ENCODE assay signal across 8 cellular contexts in genomic region chr7:36391436-36392198, GRCh38. TPM values are rescaled to one million over a fixed set of nuclear protein-coding genes. Genes with fewer than 3 reads are reported as not detected.
DNase-seq lines count a peak whose midpoint lies in the region; ATAC-seq, FAIRE-seq and TF ChIP-seq lines count a peak whose summit lies in the region.

No MANE protein-coding gene starts in this region.

- peaks cover 21% of the 10 kb centered on the region for H3K4me1 Mint-ChIP-seq in glutamatergic neuron (ENCODE audit: low read depth, unreplicated experiment)

- no peaks in the 10 kb centered on the region for H3K36me3 Mint-ChIP-seq in glutamatergic neuron (ENCODE audit: unreplicated experiment)

- H3K27ac ChIP-seq in BLaER1 treated with 17β-estradiol and CSF1 and Interleukin-3, amounts not matched to agents 10 nM and 100 nM: peak overlapping the region in 10 of 11 experiments; percentile 0 to 93 (median 87); a peak in 15 of 22 replicates
- peak overlapping the region; percentile 99 for H3K27ac ChIP-seq in SJCRH30
- H3K27ac ChIP-seq in uterus: no peak overlapping the region
- H3K27ac ChIP-seq in RWPE1: no peak overlapping the region

- H3K27me3 Mint-ChIP-seq in glutamatergic neuron (ENCODE audit: unreplicated experiment): peaks cover 3% of the 10 kb centered on the region

- peak overlapping the region; percentile 77 to 92 (median 86) for H3K4me3 ChIP-seq in BLaER1 treated with 17β-estradiol and CSF1 and Interleukin-3, amounts not matched to agents 10 nM and 100 nM
- H3K4me3 ChIP-seq in SJCRH30 (peak overlapping the region; percentile 92), uterus (no peak overlapping the region)

- no peaks in the 10 kb centered on the region for H3K27me3 ChIP-seq in BLaER1 treated with 17β-estradiol and CSF1 and Interleukin-3, amounts not matched to agents 10 nM and 100 nM
- H3K27me3 ChIP-seq in SJCRH30 (no peaks in the 10 kb centered on the region), uterus (no peaks in the 10 kb centered on the region)

- H3K4me1 ChIP-seq in BLaER1 treated with 17β-estradiol and CSF1 and Interleukin-3, amounts not matched to agents 10 nM and 100 nM: peaks cover 21 to 42% (median 34%) of the 10 kb centered on the region in 10 experiments
- peaks cover 8% of the 10 kb centered on the region for H3K4me1 ChIP-seq in SJCRH30
- peaks cover 0 to 10% of the 10 kb centered on the region in 2 donors for H3K4me1 ChIP-seq in uterus

- ATAC-seq in GM18505 (IDR thresholded peaks at IDR 0.05; ENCODE audit: unreplicated experiment) (peak; percentile 32), HG03175 (IDR thresholded peaks at IDR 0.05; ENCODE audit: unreplicated experiment) (peak; percentile 60)

- no peaks in the 10 kb centered on the region for H3K9me3 Mint-ChIP-seq in glutamatergic neuron (ENCODE audit: unreplicated experiment)

- CTCF ChIA-PET in RWPE1 (lab: Yijun Ruan, JAX): interaction anchor here (1.5 kb wide), 1 partner anchor 24 kb away, joined by 4 read pairs; no protein-coding TSS in a partner anchor

- POLR2A ChIA-PET in RWPE1 (lab: Yijun Ruan, JAX; ENCODE audit: low non-redundant PET): interaction anchor here (0.6 kb wide), 1 partner anchor 67 kb away, joined by 3 read pairs; no protein-coding TSS in a partner anchor

- no peak for FAIRE-seq in frontal cortex (lab: Jason Lieb, UNC)

- no peak for TF ChIP-seq CTCF in glutamatergic neuron (IDR thresholded peaks at IDR 0.05; ENCODE audit: partially characterized antibody, unreplicated experiment)
- no peak for TF ChIP-seq CTCF in uterus (IDR thresholded peaks at IDR 0.05)
- TF ChIP-seq CTCF in RWPE1 (conservative IDR thresholded peaks at IDR 0.05; ENCODE audit: low read depth): no peak

- peak overlapping the region; percentile 95 for H3K4me3 Mint-ChIP-seq in glutamatergic neuron (ENCODE audit: unreplicated experiment)

- H3K27ac Mint-ChIP-seq in glutamatergic neuron (ENCODE audit: unreplicated experiment): peak overlapping the region; percentile 96

- H4K20me1 ChIP-seq in BLaER1 treated with 17β-estradiol and CSF1 and Interleukin-3, amounts not matched to agents 10 nM and 100 nM: peaks cover 0 to 28% (median 0%) of the 10 kb centered on the region in 11 experiments; a peak in 8 of 22 replicates

- peak overlapping the region; percentile 76 to 94 (median 85) for H3K4me2 ChIP-seq in BLaER1 treated with 17β-estradiol and CSF1 and Interleukin-3, amounts not matched to agents 10 nM and 100 nM

- peaks cover 0 to 18% (median 9%) of the 10 kb centered on the region in 11 experiments; a peak in 11 of 22 replicates for H3K9me3 ChIP-seq in BLaER1 treated with 17β-estradiol and CSF1 and Interleukin-3, amounts not matched to agents 10 nM and 100 nM (replicated peaks in 1 of 11)
- H3K9me3 ChIP-seq in SJCRH30 (replicated peaks): peaks cover 11% of the 10 kb centered on the region
- no peaks in the 10 kb centered on the region for H3K9me3 ChIP-seq in uterus

- TF ChIP-seq POLR2A in GM18505 (IDR thresholded peaks at IDR 0.05; ENCODE audit: borderline replicate concordance, extremely low read depth, insufficient read depth, insufficient read length) (no peak), uterus (IDR thresholded peaks at IDR 0.05) (no peak)

- H3K9ac ChIP-seq in BLaER1 treated with 17β-estradiol and CSF1 and Interleukin-3, amounts not matched to agents 10 nM and 100 nM: peak overlapping the region; percentile 62 to 92 (median 87); a peak in 21 of 22 replicates

- H3K36me3 ChIP-seq in BLaER1 treated with 17β-estradiol and CSF1 and Interleukin-3, amounts not matched to agents 10 nM and 100 nM: peaks cover 0 to 40% (median 22%) of the 10 kb centered on the region in 11 experiments; a peak in 18 of 22 replicates
- H3K36me3 ChIP-seq in SJCRH30: peaks cover 38% of the 10 kb centered on the region
- H3K36me3 ChIP-seq in uterus: no peaks in the 10 kb centered on the region

- DNase-seq in SJCRH30 (peak in 1 of 2 experiments; percentile 17), glutamatergic neuron (no peak), frontal cortex (ENCODE audit: low spot score in 2 of 2) (no peak), uterus (no peak), RWPE1 (ENCODE audit: low spot score) (no peak)

- intact Hi-C loops in uterus (cut with DNase I; ENCODE audit: low total_unique reads): no loop called here

RNA-seq across cellular contexts. Expression of gene ANLN, which starts 2.0 kb away (rescaled TPM):
- 195 and 215 TPM in 2 replicates for total RNA-seq in SJCRH30 (2014; rRNA removed; shearing (Covaris generic))
- total RNA-seq in glutamatergic neuron (ENCODE audit: unreplicated experiment) (18.4 TPM), frontal cortex (9.4 TPM), uterus (10 to 100 TPM in 1 of 4 donors, 1 to 10 TPM in 1, under 1 TPM in 2; 0.26 to 43.8 (median 2.9) TPM)

Comparison
In these comparisons a context has a peak if more than half of its experiments do, and no peak if none do; other contexts are left out.
1. H3K27ac ChIP-seq: peak in BLaER1 treated with 17β-estradiol and CSF1 and Interleukin-3, amounts not matched to agents 10 nM and 100 nM (10 of 11) and SJCRH30 (single experiment); none in uterus (0 of 2) and RWPE1 (single experiment).
2. H3K4me3 ChIP-seq: peak in BLaER1 treated with 17β-estradiol and CSF1 and Interleukin-3, amounts not matched to agents 10 nM and 100 nM (10 of 10) and SJCRH30 (single experiment); none in uterus (0 of 2).